In the genomic region with DNA sequence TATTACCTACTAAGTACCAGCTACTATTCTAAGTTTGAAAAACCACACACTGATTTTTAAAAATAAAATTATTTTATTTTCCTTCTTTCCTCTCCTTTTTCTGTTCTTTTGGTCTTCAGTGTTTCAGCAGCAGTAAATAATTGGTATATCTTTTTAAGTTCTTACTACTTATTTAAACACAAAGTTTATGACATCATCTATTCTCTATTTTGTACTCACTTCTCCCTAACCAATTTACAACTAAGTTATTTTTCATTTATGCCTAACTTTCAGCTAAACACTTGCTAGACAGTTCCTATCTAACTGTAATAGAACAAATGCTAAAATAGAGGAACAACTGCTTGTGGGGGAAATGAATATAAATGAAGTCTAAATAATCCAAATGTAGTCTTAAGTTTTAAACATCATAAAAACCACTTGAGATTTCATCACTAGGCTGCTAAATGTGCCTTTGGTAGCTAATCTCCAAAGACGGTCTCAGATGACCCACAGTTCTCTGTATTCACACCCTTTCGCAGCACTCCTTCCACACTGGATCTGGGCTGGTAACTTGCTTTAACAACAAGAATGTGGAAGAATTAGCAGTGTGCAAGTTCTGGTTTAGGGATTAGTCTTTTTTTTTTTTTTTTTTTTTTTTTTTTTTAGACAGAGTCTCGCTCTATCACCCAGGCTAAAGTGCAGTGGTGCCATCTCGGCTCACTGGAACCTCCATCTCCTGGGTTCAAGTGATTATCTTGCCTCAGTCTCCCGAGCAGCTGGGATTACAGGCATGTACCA, we compare ENCODE assay signal across 20 cellular contexts.
"Had no signal": no experiment of that assay in that cellular context is flagged by ENCODE, and none has a peak within 500 bp of the region (broad histone marks: within the 10 kb centered on the region; RNA-seq: fewer than 3 reads in every experiment).

No MANE protein-coding gene starts in this region.

- ATAC-seq: activated CD8-positive, alpha-beta T cell treated with anti-CD3 and anti-CD28 coated beads, Interleukin-2, amount 10 ng/mL, durations not matched to agents 7 days and 5 days; activated T-cell treated with anti-CD3 and anti-CD28 coated beads, Interleukin-2, amount 50 U/mL, for 4 hours; natural killer cell; stimulated activated effector memory CD8-positive, alpha-beta T cell treated with anti-CD3 and anti-CD28 coated beads, Interleukin-12 subunit alpha, Interleukin-12 subunit beta, amount 100 ng/mL, for 72 hours; T-cell had no signal

- H3K27ac ChIP-seq: esophagus muscularis mucosa, ovary, sigmoid colon, stomach had no signal

- H3K27me3 Mint-ChIP-seq: activated CD4-positive, alpha-beta T cell treated with anti-CD3 and anti-CD28 coated beads, Interleukin-2, amount 10 ng/mL, durations not matched to agents 24 days and 14 days; T-cell had no signal

- H3K36me3 ChIP-seq: ovary, sigmoid colon had no signal

- H3K9me3 Mint-ChIP-seq: activated CD4-positive, alpha-beta T cell treated with anti-CD3 and anti-CD28 coated beads, Interleukin-2, amount 10 ng/mL, durations not matched to agents 24 days and 14 days; activated T-cell treated with anti-CD3 and anti-CD28 coated beads, Interleukin-2, amount 50 U/mL, for 4 hours; natural killer cell; stimulated activated effector memory CD8-positive, alpha-beta T cell treated with anti-CD3 and anti-CD28 coated beads, Interleukin-12 subunit alpha, Interleukin-12 subunit beta, amount 100 ng/mL, for 72 hours; T-cell had no signal

- H3K4me3 Mint-ChIP-seq: activated CD4-positive, alpha-beta T cell treated with anti-CD3 and anti-CD28 coated beads, Interleukin-2, amount 10 ng/mL, durations not matched to agents 24 days and 14 days; activated CD8-positive, alpha-beta T cell treated with anti-CD3 and anti-CD28 coated beads, Interleukin-2, amount 10 ng/mL, durations not matched to agents 7 days and 5 days; activated T-cell treated with anti-CD3 and anti-CD28 coated beads, Interleukin-2, amount 50 U/mL, for 4 hours; natural killer cell; stimulated activated effector memory CD8-positive, alpha-beta T cell treated with anti-CD3 and anti-CD28 coated beads, Interleukin-12 subunit alpha, Interleukin-12 subunit beta, amount 100 ng/mL, for 72 hours; T-cell had no signal

- DNase-seq: activated CD4-positive, alpha-beta T cell treated with anti-CD3 and anti-CD28 coated beads, Interleukin-2, amount 10 ng/mL, durations not matched to agents 24 days and 14 days; activated CD4-positive, CD25-positive, alpha-beta regulatory T cell; activated CD8-positive, alpha-beta memory T cell treated with anti-CD3 and anti-CD28 coated beads, Interleukin-2, amount 50 U/mL, for 4 hours; activated CD8-positive, alpha-beta T cell treated with anti-CD3 and anti-CD28 coated beads, Interleukin-2, amount 10 ng/mL, durations not matched to agents 7 days and 5 days; activated effector memory CD4-positive, alpha-beta T cell treated with Interleukin-2 at 50 U/mL for 16 hours; activated naive CD4-positive, alpha-beta T cell treated with anti-CD3 and anti-CD28 coated beads, Interleukin-2, amount 50 U/mL, for 16 hours; activated T-cell treated with anti-CD3 and anti-CD28 coated beads, Interleukin-2, amount 50 U/mL, for 4 hours; amniotic stem cell; dermis blood vessel endothelial cell; effector memory CD4-positive, alpha-beta T cell; natural killer cell; ovary; sigmoid colon; stimulated activated CD4-positive, alpha-beta T cell treated with anti-CD3 and anti-CD28 coated beads, Interleukin-4, amount 100 ng/mL, for 24 hours; stomach; T-cell; trophoblast cell had no signal

- H3K27ac Mint-ChIP-seq: activated CD4-positive, alpha-beta T cell treated with anti-CD3 and anti-CD28 coated beads, Interleukin-2, amount 10 ng/mL, durations not matched to agents 24 days and 14 days; activated CD8-positive, alpha-beta T cell treated with anti-CD3 and anti-CD28 coated beads, Interleukin-2, amount 10 ng/mL, durations not matched to agents 7 days and 5 days; stimulated activated effector memory CD8-positive, alpha-beta T cell treated with anti-CD3 and anti-CD28 coated beads, Interleukin-12 subunit alpha, Interleukin-12 subunit beta, amount 100 ng/mL, for 72 hours; T-cell had no signal

- H3K4me3 ChIP-seq: esophagus muscularis mucosa, ovary, sigmoid colon, stomach had no signal

- H3K4me1 ChIP-seq: sigmoid colon, stomach had no signal

- H3K27me3 ChIP-seq: esophagus muscularis mucosa, ovary, sigmoid colon, stomach had no signal

- H3K36me3 Mint-ChIP-seq: natural killer cell, T-cell had no signal

- FAIRE-seq: endothelial cell of umbilical vein had no signal
